In the genomic region with DNA sequence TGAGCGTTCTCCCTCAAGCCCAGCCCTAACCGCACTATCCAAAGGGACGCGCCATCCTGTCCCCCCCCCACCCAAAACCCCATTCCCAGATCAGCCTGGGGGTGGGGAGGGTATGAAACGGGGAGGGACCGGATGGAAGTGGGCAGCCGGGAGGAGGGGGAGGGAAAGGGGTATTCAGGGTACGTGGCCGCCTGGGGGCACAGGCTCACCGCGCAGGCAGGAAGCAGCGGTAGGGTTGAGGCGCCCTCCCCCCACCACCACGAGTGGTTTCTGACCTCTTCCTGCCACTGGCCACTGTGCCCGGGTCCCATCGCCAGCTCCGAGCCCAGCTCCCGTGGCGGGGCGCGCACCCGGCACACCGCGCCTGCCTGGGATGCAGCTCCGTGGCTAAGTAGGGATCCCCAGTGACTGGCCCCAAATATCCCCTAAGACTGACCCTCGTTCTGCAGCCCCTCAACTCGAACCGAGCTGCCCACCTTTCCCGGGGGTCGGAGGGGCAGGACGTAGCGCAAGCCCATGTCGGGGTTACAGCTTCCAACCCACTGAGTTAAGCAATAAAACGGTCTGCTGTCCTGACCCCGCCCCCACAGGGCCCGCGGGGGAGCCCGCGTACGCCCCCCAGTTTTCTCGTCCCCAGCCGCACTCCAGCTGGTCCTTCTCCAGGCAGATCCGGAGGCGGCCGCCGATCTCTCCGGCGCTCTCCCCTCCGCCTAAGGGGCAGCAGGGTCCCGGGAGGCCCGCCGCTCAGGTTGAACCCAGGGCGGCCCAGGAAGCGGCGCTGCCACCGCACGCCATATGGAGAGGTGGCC, we compare ENCODE assay signal across 8 cellular contexts. TPM values are rescaled to one million over a fixed set of nuclear protein-coding genes. Genes with fewer than 3 reads are reported as not detected.
DNase-seq lines count a peak whose midpoint lies in the region; ATAC-seq, FAIRE-seq and TF ChIP-seq lines count a peak whose summit lies in the region.

No MANE protein-coding gene starts in this region.

- peak; percentile 24 for ATAC-seq in GM19452 (IDR thresholded peaks at IDR 0.05; ENCODE audit: unreplicated experiment)

- peaks cover 50% of the 10 kb centered on the region for H3K4me1 Mint-ChIP-seq in nephron

- peaks cover 4% of the 10 kb centered on the region for H3K27me3 Mint-ChIP-seq in nephron (ENCODE audit: low read depth)

- no peak for FAIRE-seq in GM12892 (lab: Jason Lieb, UNC)

- DNase-seq in AML-193 (lab: John Stamatoyannopoulos, UW): peak; percentile 82 to 86
- DNase-seq in NOMO-1 treated with DMSO at 0.1 percent for 48 hours (lab: John Stamatoyannopoulos, UW; ENCODE audit: unreplicated experiment): peak; percentile 48
- DNase-seq in activated T-helper 1 cell treated with Interleukin-2 at 50 U/mL for 16 hours (ENCODE audit: low read depth): peak; percentile 25
- DNase-seq in fibroblast of gingiva (ENCODE audit: low read depth): peak; percentile 91
- DNase-seq in ureter (ENCODE audit: low spot score): peak; percentile 87
- DNase-seq in GM12892 (ENCODE audit: insufficient read length): no peak

- TF ChIP-seq CTCF in nephron (IDR thresholded peaks at IDR 0.05; ENCODE audit: unreplicated experiment in 3 of 3): no peak

- H3K9me3 Mint-ChIP-seq in nephron: no peaks in the 10 kb centered on the region

- peaks cover 17% of the 10 kb centered on the region for H3K36me3 Mint-ChIP-seq in nephron (ENCODE audit: low read depth)

- peak overlapping the region; percentile 88 to 94 (median 92) for H3K4me3 Mint-ChIP-seq in nephron

- H3K27ac Mint-ChIP-seq in nephron: peak overlapping the region; percentile 87 to 99 (median 96)

- no peak for TF ChIP-seq POLR2A in GM12892 (IDR thresholded peaks at IDR 0.05; ENCODE audit: low read depth, low read length)

RNA-seq across cellular contexts. Expression of a gene that starts 1.2 kb away (rescaled TPM):
- 286 TPM for total RNA-seq in ureter
- 0.40 TPM for polyA plus RNA-seq in GM12892 (2012; ENCODE audit: missing spikeins)
